In genomic region chr12:6958609-6959375, GRCh38 we compare ENCODE assay signal across 9 cellular contexts. TPM values are rescaled to one million over a fixed set of nuclear protein-coding genes. Genes with fewer than 3 reads are reported as not detected.
A peak's percentile ranks its signal among the peaks of the same experiment; 100 is the strongest.
DNase-seq lines count a peak whose midpoint lies in the region; ATAC-seq, FAIRE-seq and TF ChIP-seq lines count a peak whose summit lies in the region.
"Had no signal": no experiment of that assay in that cellular context is flagged by ENCODE, and none has a peak within 500 bp of the region (broad histone marks: within the 10 kb centered on the region; RNA-seq: fewer than 3 reads in every experiment).

No MANE protein-coding gene starts in this region.

- H3K79me1 ChIP-seq in mesenchymal stem cell (replicated peaks; ENCODE audit: low read length, poor library complexity, severe bottlenecking), result no peaks in the 10 kb centered on the region

- intact Hi-C loops in endothelial cell of umbilical vein (cut with micrococcal nuclease), result no loop called here

- H3K4me2 ChIP-seq in endothelial cell of umbilical vein (ENCODE audit: insufficient read depth, low read length), result no peak overlapping the region
- H3K4me2 ChIP-seq in mesenchymal stem cell (ENCODE audit: low read length, poor library complexity, severe bottlenecking), result no peak overlapping the region

- H2BK120ac ChIP-seq in mesenchymal stem cell (ENCODE audit: low read depth, low read length), result no peak overlapping the region

- POLR2A ChIA-PET in endothelial cell of umbilical vein (lab: Charles Lee), result interaction anchor here (1.8 kb wide), 1 partner anchor 15 kb away, joined by 6 read pairs; the partner anchor contains the start of genes C12orf57 and RNU7-1

- H2AK5ac ChIP-seq in mesenchymal stem cell (ENCODE audit: low read length, severe bottlenecking), result no peak overlapping the region

- no peaks in the 10 kb centered on the region for H3K9me3 ChIP-seq in endothelial cell of umbilical vein (replicated peaks; ENCODE audit: control insufficient read depth, insufficient read depth, low read length)
- no peaks in the 10 kb centered on the region for H3K9me3 ChIP-seq in mesenchymal stem cell (ENCODE audit: control insufficient read depth, low read length)

- H3K23ac ChIP-seq in mesenchymal stem cell (ENCODE audit: low read length in 2 of 2), result no peak overlapping the region

- no peak overlapping the region for H2BK12ac ChIP-seq in mesenchymal stem cell (ENCODE audit: low read length in 2 of 2)

- H3K4me1 ChIP-seq in endothelial cell of umbilical vein (ENCODE audit: control insufficient read depth, extremely low read depth, insufficient read depth, low read length) (peaks cover 22% of the 10 kb centered on the region), mesenchymal stem cell (ENCODE audit: control insufficient read depth, insufficient read depth, low read depth, low read length) (peaks cover 16% of the 10 kb centered on the region)

- no peaks in the 10 kb centered on the region for H3K79me2 ChIP-seq in endothelial cell of umbilical vein (ENCODE audit: control insufficient read depth, insufficient read depth, low read length)

- DNase-seq in NK-92 treated with Interleukin-12 subunit alpha and Interleukin-12 subunit beta, amount 100 ng/mL, for 24 hours (lab: John Stamatoyannopoulos, UW), result peak; percentile 20
- no peak for DNase-seq in NK-92 (lab: John Stamatoyannopoulos, UW; ENCODE audit: unreplicated experiment)
- peak; percentile 70 to 78 for DNase-seq in activated CD4-positive, alpha-beta T cell treated with anti-CD3 and anti-CD28 coated beads for 4 hours
- no peak for DNase-seq in endothelial cell of umbilical vein (ENCODE audit: low read depth, low spot score)
- DNase-seq in stimulated activated CD8-positive, alpha-beta memory T cell treated with anti-CD3 and anti-CD28 coated beads, Interleukin-4, amount 100 ng/mL, for 48 hours, result peak; percentile 73
- no peak for DNase-seq in RKO (ENCODE audit: low spot score)
- DNase-seq in mesenchymal stem cell, result no peak

- H2BK15ac ChIP-seq in mesenchymal stem cell (ENCODE audit: low read depth, poor library complexity, severe bottlenecking), result no peak overlapping the region

- H4K91ac ChIP-seq in mesenchymal stem cell (ENCODE audit: low read length), result no peak overlapping the region

- WGBS in mesenchymal stem cell, result 80% methylated on average over 14 of the region's 20 CpGs

- BruUV-seq in endothelial cell of umbilical vein (replicated peaks; lab: Mats Ljungman, UMichigan), result no TSS peak

- no peak overlapping the region for H3K9ac ChIP-seq in endothelial cell of umbilical vein (replicated peaks; ENCODE audit: extremely low read depth, insufficient read depth, low read length)
- no peak overlapping the region for H3K9ac ChIP-seq in mesenchymal stem cell (ENCODE audit: low read length)

- no peaks in the 10 kb centered on the region for H4K20me1 ChIP-seq in endothelial cell of umbilical vein (replicated peaks; ENCODE audit: control insufficient read depth, extremely low read depth, insufficient read depth, low read length)

- no peak overlapping the region for H3K18ac ChIP-seq in mesenchymal stem cell (ENCODE audit: low read depth in 1 of 2, low read length in 2 of 2)

- no peaks in the 10 kb centered on the region for H3K9me1 ChIP-seq in endothelial cell of umbilical vein (replicated peaks; ENCODE audit: control insufficient read depth, extremely low read depth, insufficient read depth, low read length)

- H3K4ac ChIP-seq in mesenchymal stem cell (ENCODE audit: low read depth in 1 of 2, low read length in 2 of 2), result no peak overlapping the region

- CTCF ChIA-PET in endothelial cell of umbilical vein (lab: Charles Lee), result interaction anchor here (1.6 to 1.7 kb wide), 2 partner anchors 14 to 89 kb away, joined by 4 to 12 read pairs; partner anchors contain the start of gene C12orf57

- H3K27ac ChIP-seq in endothelial cell of umbilical vein (ENCODE audit: insufficient read depth, low read depth, low read length) (no peak overlapping the region), mesenchymal stem cell (ENCODE audit: low read length, poor library complexity, severe bottlenecking) (no peak overlapping the region)
- H3K27ac ChIP-seq: 22Rv1 had no signal

- ATAC-seq in HG03460 (IDR thresholded peaks at IDR 0.05; ENCODE audit: unreplicated experiment), result peak; percentile 49

- no peak overlapping the region for H2BK5ac ChIP-seq in mesenchymal stem cell (ENCODE audit: low read depth, low read length, poor library complexity, severe bottlenecking)

- TF ChIP-seq POLR2A in endothelial cell of umbilical vein (IDR thresholded peaks at IDR 0.05; ENCODE audit: low read depth, low read length), result no peak

- H3K27me3 ChIP-seq in endothelial cell of umbilical vein (ENCODE audit: control insufficient read depth in 2 of 2, insufficient read depth in 2 of 2, low read length in 2 of 2) (no peaks in the 10 kb centered on the region), mesenchymal stem cell (ENCODE audit: control insufficient read depth in 1 of 2, insufficient read depth in 1 of 2, low read length in 2 of 2) (peaks cover 0 to 12% of the 10 kb centered on the region in 2 experiments)

- no peak overlapping the region for H3K14ac ChIP-seq in mesenchymal stem cell (ENCODE audit: low read length in 2 of 2)

- FAIRE-seq in endothelial cell of umbilical vein (lab: Jason Lieb, UNC), result no peak

- dilution Hi-C loops in endothelial cell of umbilical vein (cut with MboI; ENCODE audit: extremely low pct_ligation_motif_present, low sequenced_read_pairs), result no loop called here

- TF ChIP-seq CTCF in endothelial cell of umbilical vein (IDR thresholded peaks at IDR 0.05; ENCODE audit: extremely low read depth in 1 of 2, insufficient read depth in 1 of 2, low read depth in 1 of 2, low read length in 2 of 2), result no peak

- H3K4me3 ChIP-seq in endothelial cell of umbilical vein (replicated peaks in 1 of 3; ENCODE audit: insufficient read depth in 1 of 3, low read depth in 1 of 3, low read length in 3 of 3), result no peak overlapping the region
- H3K4me3 ChIP-seq in mesenchymal stem cell (ENCODE audit: insufficient read depth in 1 of 2, low read depth in 1 of 2, low read length in 2 of 2), result no peak overlapping the region

- no peak overlapping the region for H4K8ac ChIP-seq in mesenchymal stem cell (ENCODE audit: low read length)

- H3K36me3 ChIP-seq in endothelial cell of umbilical vein (ENCODE audit: control insufficient read depth in 2 of 2, extremely low read depth in 1 of 2, insufficient read depth in 2 of 2, low read length in 2 of 2), result no peaks in the 10 kb centered on the region
- H3K36me3 ChIP-seq in mesenchymal stem cell (ENCODE audit: control insufficient read depth in 1 of 2, insufficient read depth in 2 of 2, low read depth in 1 of 2, low read length in 2 of 2), result peaks cover 0 to 38% of the 10 kb centered on the region in 2 experiments

- H2AFZ ChIP-seq in endothelial cell of umbilical vein (ENCODE audit: low read depth, low read length) (peak overlapping the region; percentile 58), mesenchymal stem cell (ENCODE audit: low read depth, low read length) (no peak overlapping the region)

RNA-seq across cellular contexts. Expression of gene PTPN6, which starts 7.6 kb away (rescaled TPM):
- 1.6 and 1.8 TPM in 2 replicates for total RNA-seq in endothelial cell of umbilical vein
- 0.25 and 0.38 TPM in 2 replicates for polyA plus RNA-seq in endothelial cell of umbilical vein
- 0.18 and 0.41 TPM in 2 replicates for polyA plus RNA-seq in endothelial cell of umbilical vein (2011; cell fraction: cytosol; rRNA removed)
- 0.51 and 1.1 TPM in 2 replicates for polyA plus RNA-seq in endothelial cell of umbilical vein (2011; cell fraction: nucleus; rRNA removed)
- polyA plus RNA-seq in endothelial cell of umbilical vein (2012), result 0.29 and 0.55 TPM in 2 replicates
- polyA minus RNA-seq in endothelial cell of umbilical vein, result 0.28 and 0.46 TPM in 2 replicates
- polyA minus RNA-seq in endothelial cell of umbilical vein (2011; cell fraction: cytosol; rRNA and poly(A)+ RNA removed), result 9.4 TPM
- 0.48 and 2.4 TPM in 2 replicates for polyA minus RNA-seq in endothelial cell of umbilical vein (2011; cell fraction: nucleus; rRNA and poly(A)+ RNA removed)
- 0.73 TPM for polyA plus RNA-seq in mesenchymal stem cell (2013, experiment 1 of 2)
- polyA plus RNA-seq in mesenchymal stem cell (2013, experiment 2 of 2), result 1.2 TPM

RNA-seq across cellular contexts. Expression of gene PHB2, which starts 11.7 kb away (rescaled TPM):
- total RNA-seq in endothelial cell of umbilical vein, result 231 and 244 TPM in 2 replicates
- polyA plus RNA-seq in endothelial cell of umbilical vein, result 390 and 409 TPM in 2 replicates
- 430 and 447 TPM in 2 replicates for polyA plus RNA-seq in endothelial cell of umbilical vein (2011; cell fraction: cytosol; rRNA removed)
- 271 and 280 TPM in 2 replicates for polyA plus RNA-seq in endothelial cell of umbilical vein (2011; cell fraction: nucleus; rRNA removed)
- 246 and 260 TPM in 2 replicates for polyA plus RNA-seq in endothelial cell of umbilical vein (2012)
- 176 and 178 TPM in 2 replicates for polyA minus RNA-seq in endothelial cell of umbilical vein
- polyA minus RNA-seq in endothelial cell of umbilical vein (2011; cell fraction: cytosol; rRNA and poly(A)+ RNA removed), result 134 TPM
- 66.9 and 67.4 TPM in 2 replicates for polyA minus RNA-seq in endothelial cell of umbilical vein (2011; cell fraction: nucleus; rRNA and poly(A)+ RNA removed)
- 253 TPM for polyA plus RNA-seq in mesenchymal stem cell (2013, experiment 1 of 2)
- polyA plus RNA-seq in mesenchymal stem cell (2013, experiment 2 of 2), result 265 TPM

RNA-seq across cellular contexts. Expression of gene EMG1, which starts 11.9 kb away (rescaled TPM):
- total RNA-seq in endothelial cell of umbilical vein, result 54.7 and 56.6 TPM in 2 replicates
- polyA plus RNA-seq in endothelial cell of umbilical vein, result 32.7 and 57.7 TPM in 2 replicates
- 47.5 and 57.5 TPM in 2 replicates for polyA plus RNA-seq in endothelial cell of umbilical vein (2011; cell fraction: cytosol; rRNA removed)
- polyA plus RNA-seq in endothelial cell of umbilical vein (2011; cell fraction: nucleus; rRNA removed), result 31.5 and 55.2 TPM in 2 replicates
- polyA plus RNA-seq in endothelial cell of umbilical vein (2012), result 62.5 and 99.6 TPM in 2 replicates
- 27.0 and 29.6 TPM in 2 replicates for polyA minus RNA-seq in endothelial cell of umbilical vein
- 34.5 TPM for polyA minus RNA-seq in endothelial cell of umbilical vein (2011; cell fraction: cytosol; rRNA and poly(A)+ RNA removed)
- 14.6 and 20.9 TPM in 2 replicates for polyA minus RNA-seq in endothelial cell of umbilical vein (2011; cell fraction: nucleus; rRNA and poly(A)+ RNA removed)
- polyA plus RNA-seq in mesenchymal stem cell (2013, experiment 1 of 2), result 30.6 TPM
- 32.3 TPM for polyA plus RNA-seq in mesenchymal stem cell (2013, experiment 2 of 2)

RNA-seq across cellular contexts. Expression of gene C12orf57, which starts 15.0 kb away (rescaled TPM):
- total RNA-seq in endothelial cell of umbilical vein, result 153 and 167 TPM in 2 replicates
- polyA plus RNA-seq in endothelial cell of umbilical vein, result 729 and 802 TPM in 2 replicates
- polyA plus RNA-seq in endothelial cell of umbilical vein (2011; cell fraction: cytosol; rRNA removed), result 563 and 605 TPM in 2 replicates
- 175 and 212 TPM in 2 replicates for polyA plus RNA-seq in endothelial cell of umbilical vein (2011; cell fraction: nucleus; rRNA removed)
- 176 and 200 TPM in 2 replicates for polyA plus RNA-seq in endothelial cell of umbilical vein (2012)
- polyA minus RNA-seq in endothelial cell of umbilical vein, result 79.2 and 103 TPM in 2 replicates
- 85.2 TPM for polyA minus RNA-seq in endothelial cell of umbilical vein (2011; cell fraction: cytosol; rRNA and poly(A)+ RNA removed)
- polyA minus RNA-seq in endothelial cell of umbilical vein (2011; cell fraction: nucleus; rRNA and poly(A)+ RNA removed), result 26.8 and 44.8 TPM in 2 replicates
- 186 TPM for polyA plus RNA-seq in mesenchymal stem cell (2013, experiment 1 of 2)
- 188 TPM for polyA plus RNA-seq in mesenchymal stem cell (2013, experiment 2 of 2)

RNA-seq across cellular contexts. Expression of gene RNU7-1, which starts 15.2 kb away (rescaled TPM):
- total RNA-seq in endothelial cell of umbilical vein, result not detected in 2 replicates
- polyA plus RNA-seq in endothelial cell of umbilical vein, result not detected in 2 replicates
- polyA plus RNA-seq in endothelial cell of umbilical vein (2011; cell fraction: cytosol; rRNA removed), result not detected in 2 replicates
- polyA plus RNA-seq in endothelial cell of umbilical vein (2011; cell fraction: nucleus; rRNA removed), result not detected in 2 replicates
- not detected in 2 replicates for polyA plus RNA-seq in endothelial cell of umbilical vein (2012)
- polyA minus RNA-seq in endothelial cell of umbilical vein, result not detected in 2 replicates
- polyA minus RNA-seq in endothelial cell of umbilical vein (2011; cell fraction: cytosol; rRNA and poly(A)+ RNA removed), result not detected
- polyA minus RNA-seq in endothelial cell of umbilical vein (2011; cell fraction: nucleus; rRNA and poly(A)+ RNA removed), result not detected in 2 replicates
- polyA plus RNA-seq in mesenchymal stem cell (2013, experiment 1 of 2), result not detected
- polyA plus RNA-seq in mesenchymal stem cell (2013, experiment 2 of 2), result not detected

Comparison
In these comparisons a context has a peak if more than half of its experiments do, and no peak if none do; other contexts are left out.
1. DNase-seq: peak in NK-92 treated with Interleukin-12 subunit alpha and Interleukin-12 subunit beta, amount 100 ng/mL, for 24 hours (single experiment), activated CD4-positive, alpha-beta T cell treated with anti-CD3 and anti-CD28 coated beads for 4 hours (2 of 2) and stimulated activated CD8-positive, alpha-beta memory T cell treated with anti-CD3 and anti-CD28 coated beads, Interleukin-4, amount 100 ng/mL, for 48 hours (single experiment); none in NK-92 (single experiment), endothelial cell of umbilical vein (single experiment), RKO (single experiment) and mesenchymal stem cell (single experiment).